ENCODE assay signal across 8 cellular contexts in genomic region chr5:180494060-180494509, GRCh38. TPM values are rescaled to one million over a fixed set of nuclear protein-coding genes. Genes with fewer than 3 reads are reported as not detected.
DNase-seq lines count a peak whose midpoint lies in the region; ATAC-seq, FAIRE-seq and TF ChIP-seq lines count a peak whose summit lies in the region.

TSS of gene CNOT6 (plus strand) at chr5:180494379. CDS start at chr5:180529277, 34,898 bp downstream.

- peak within 1 kb of the TSS; percentile 91 for H3K4me3 Mint-ChIP-seq in activated naive CD8-positive, alpha-beta T cell treated with anti-CD3 and anti-CD28 coated beads, Interleukin-2, amount 50 U/mL, for 24 hours

- no peak within 1 kb of the TSS for H3K9ac ChIP-seq in parathyroid adenoma

- H3K4me2 ChIP-seq in parathyroid adenoma (ENCODE audit: low read length) = peak within 1 kb of the TSS; percentile 64

- H3K79me2 ChIP-seq in parathyroid adenoma = peaks cover 34% of the 10 kb centered on the region

- peak; percentile 98 for DNase-seq in GM12891 (ENCODE audit: insufficient read length, low spot score)
- DNase-seq in NCI-H1417 treated with DMSO at 0.1 percent for 48 hours (lab: John Stamatoyannopoulos, UW) = peak; percentile 12
- DNase-seq in SW480 (ENCODE audit: low spot score) = peak; percentile 90
- DNase-seq in activated naive CD8-positive, alpha-beta T cell treated with anti-CD3 and anti-CD28 coated beads, Interleukin-2, amount 50 U/mL, for 24 hours = peak; percentile 95
- DNase-seq in cardiac muscle cell (ENCODE audit: low read depth in 1 of 2, low spot score in 1 of 2) = peak; percentile 95 to 98
- peak; percentile 89 to 96 for DNase-seq in tibial artery

- TF ChIP-seq CTCF in cardiac muscle cell (IDR thresholded peaks at IDR 0.05; ENCODE audit: low read depth, low read length) = no peak
- no peak for TF ChIP-seq CTCF in parathyroid adenoma (IDR thresholded peaks at IDR 0.05)
- no peak for TF ChIP-seq CTCF in tibial artery (IDR thresholded peaks at IDR 0.05)

- H3K36me3 ChIP-seq in cardiac muscle cell = no peaks in the 10 kb centered on the region
- H3K36me3 ChIP-seq in parathyroid adenoma (ENCODE audit: control insufficient read depth, insufficient read depth, low read length) = no peaks in the 10 kb centered on the region
- no peaks in the 10 kb centered on the region for H3K36me3 ChIP-seq in tibial artery

- H3K4me3 ChIP-seq in cardiac muscle cell (peak within 1 kb of the TSS; percentile 97), parathyroid adenoma (ENCODE audit: low read depth, low read length) (peak within 1 kb of the TSS; percentile 61), tibial artery (peak within 1 kb of the TSS; percentile 74 to 100)

- intact Hi-C loops in tibial artery (cut with DNase I; ENCODE audit: low total_unique reads) = no loop called here

- peak; percentile 44; the same call in 1 of the 2 replicates for TF ChIP-seq POLR2A in GM12891 (IDR thresholded peaks at IDR 0.05; ENCODE audit: low read depth, low read length)

- H3K4me1 ChIP-seq in cardiac muscle cell (ENCODE audit: low read depth) = peaks cover 7% of the 10 kb centered on the region
- H3K4me1 ChIP-seq in parathyroid adenoma = peaks cover 11% of the 10 kb centered on the region
- peaks cover 0 to 32% (median 17%) of the 10 kb centered on the region in 4 donors for H3K4me1 ChIP-seq in tibial artery

- H3K27ac Mint-ChIP-seq in activated naive CD8-positive, alpha-beta T cell treated with anti-CD3 and anti-CD28 coated beads, Interleukin-2, amount 50 U/mL, for 24 hours = peak within 1 kb of the TSS; percentile 88

- H3K9me3 ChIP-seq in cardiac muscle cell (ENCODE audit: low read depth) (no peaks in the 10 kb centered on the region), parathyroid adenoma (ENCODE audit: control insufficient read depth, low read length) (no peaks in the 10 kb centered on the region), tibial artery (no peaks in the 10 kb centered on the region)

- H3K27me3 Mint-ChIP-seq in activated naive CD8-positive, alpha-beta T cell treated with anti-CD3 and anti-CD28 coated beads, Interleukin-2, amount 50 U/mL, for 24 hours = no peaks in the 10 kb centered on the region

- peak within 1 kb of the TSS; percentile 100 for H3K27ac ChIP-seq in cardiac muscle cell
- H3K27ac ChIP-seq in parathyroid adenoma = peak within 1 kb of the TSS; percentile 72
- peak within 1 kb of the TSS; percentile 94 to 96 for H3K27ac ChIP-seq in tibial artery

- peak; percentile 96 for FAIRE-seq in GM12891 (lab: Jason Lieb, UNC)

- peak; percentile 92 for ATAC-seq in HG02798 (IDR thresholded peaks at IDR 0.05; ENCODE audit: poor library complexity, unreplicated experiment)
- ATAC-seq in activated naive CD8-positive, alpha-beta T cell treated with anti-CD3 and anti-CD28 coated beads, Interleukin-2, amount 50 U/mL, for 24 hours = peak; percentile 84

- H2AFZ ChIP-seq in parathyroid adenoma = peak within 1 kb of the TSS; percentile 97

- H3K9me3 Mint-ChIP-seq in activated naive CD8-positive, alpha-beta T cell treated with anti-CD3 and anti-CD28 coated beads, Interleukin-2, amount 50 U/mL, for 24 hours = no peaks in the 10 kb centered on the region

- peaks cover 35% of the 10 kb centered on the region for H3K4me1 Mint-ChIP-seq in activated naive CD8-positive, alpha-beta T cell treated with anti-CD3 and anti-CD28 coated beads, Interleukin-2, amount 50 U/mL, for 24 hours

- H3K27me3 ChIP-seq in cardiac muscle cell (no peaks in the 10 kb centered on the region), parathyroid adenoma (ENCODE audit: control insufficient read depth, insufficient read depth, low read length) (no peaks in the 10 kb centered on the region), tibial artery (no peaks in the 10 kb centered on the region)

- H3K36me3 Mint-ChIP-seq in activated naive CD8-positive, alpha-beta T cell treated with anti-CD3 and anti-CD28 coated beads, Interleukin-2, amount 50 U/mL, for 24 hours (ENCODE audit: low read depth) = peaks cover 10% of the 10 kb centered on the region

TF ChIP-seq in GM12891, 5 proteins besides CTCF, POLR2A, EP300 and RAD21:
- TF ChIP-seq TAF1 (IDR thresholded peaks at IDR 0.05; ENCODE audit: low read depth, low read length) = peak; percentile 54; the same call in 1 of the 2 replicates
- TF ChIP-seq POLR2AphosphoS5 (IDR thresholded peaks at IDR 0.05; ENCODE audit: low read depth, low read length) = peak; percentile 59; the same call in 1 of the 2 replicates
- peak; percentile 36 for TF ChIP-seq SPI1 (IDR thresholded peaks at IDR 0.05; ENCODE audit: low read depth, low read length)
- no peak for TF ChIP-seq POU2F2 (IDR thresholded peaks at IDR 0.05; ENCODE audit: low read depth, low read length)
- TF ChIP-seq PAX5 (IDR thresholded peaks at IDR 0.05; ENCODE audit: insufficient read depth, low read length, severe bottlenecking) = peak; percentile 43
TF ChIP-seq in GM12891: peak in this region for 4.

RNA-seq across cellular contexts. Expression of gene CNOT6, which starts in this region (rescaled TPM):
- polyA plus RNA-seq in GM12891 (2012; ENCODE audit: low read depth, missing spikeins) = 6.2 TPM
- 7.5 and 20.3 TPM in 2 replicates for total RNA-seq in cardiac muscle cell
- polyA plus RNA-seq in cardiac muscle cell = 13.2 and 15.0 TPM in 2 replicates

Comparison
In these comparisons a context has a peak if more than half of its experiments do, and no peak if none do; other contexts are left out.
1. Peak in every context shown above with its lines: DNase-seq, ATAC-seq, H3K4me3 ChIP-seq and H3K27ac ChIP-seq.
2. DNase-seq: peak in every context shown above with its lines; median percentile 98 in GM12891; 96 in cardiac muscle cell; 95 in activated naive CD8-positive, alpha-beta T cell treated with anti-CD3 and anti-CD28 coated beads, Interleukin-2, amount 50 U/mL, for 24 hours; 92 in tibial artery; 90 in SW480; 12 in NCI-H1417 treated with DMSO at 0.1 percent for 48 hours.